ENCODE assay signal across 6 cellular contexts in genomic region chr1:209439828-209440227, GRCh38.
"Had no signal": no experiment of that assay in that cellular context is flagged by ENCODE, and none has a peak within 500 bp of the region (broad histone marks: within the 10 kb centered on the region; RNA-seq: fewer than 3 reads in every experiment).

No MANE protein-coding gene starts in this region.

- DNase-seq: IMR-90, KBM-7, KG1 had no signal

- H3K27ac ChIP-seq: HL-60, KMS-11 had no signal

- H3K4me3 ChIP-seq: K562 had no signal
